In the genomic region with DNA sequence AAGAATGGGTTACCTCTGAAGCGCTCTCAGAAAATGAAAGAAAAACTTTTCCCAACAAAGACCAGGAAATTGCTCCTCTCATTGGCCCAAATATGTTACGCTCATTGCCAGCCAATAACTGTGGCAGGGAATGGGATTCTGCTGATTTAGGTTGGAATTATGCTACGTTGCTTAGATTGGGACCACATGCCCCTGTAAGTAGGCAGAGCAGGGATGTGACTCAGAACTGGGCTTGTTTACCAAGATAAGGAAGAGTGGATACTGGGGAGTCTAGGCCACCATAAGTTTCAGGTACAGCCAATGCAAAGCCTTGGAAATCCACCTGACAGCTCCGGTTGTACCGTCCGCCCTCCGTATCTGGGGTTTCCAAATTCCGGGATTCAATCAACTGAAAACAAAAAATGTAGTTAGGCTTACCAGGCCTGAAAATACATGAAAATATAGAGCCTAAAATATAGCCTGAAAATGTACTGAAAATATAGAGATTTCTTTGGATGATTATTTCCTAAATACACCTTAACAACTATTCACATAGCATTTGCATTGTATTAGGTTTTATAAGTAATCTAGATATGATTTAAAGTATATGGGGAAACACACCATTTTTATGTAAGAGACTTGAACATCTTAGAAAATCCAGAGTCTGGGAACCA, we compare ENCODE assay signal across 9 cellular contexts. TPM values are rescaled to one million over a fixed set of nuclear protein-coding genes. Genes with fewer than 3 reads are reported as not detected.
DNase-seq lines count a peak whose midpoint lies in the region; TF ChIP-seq lines count a peak whose summit lies in the region.
"Had no signal": no experiment of that assay in that cellular context is flagged by ENCODE, and none has a peak within 500 bp of the region (broad histone marks: within the 10 kb centered on the region; RNA-seq: fewer than 3 reads in every experiment).

No MANE protein-coding gene starts in this region.

- intact Hi-C loops in dendritic cell treated with granulocyte-macrophage colony-stimulating factor and Interleukin-4, amounts not matched to agents 40 ng/mL and 50 ng/mL, for 4 days (cut with micrococcal nuclease), result loop anchor here (5.0 kb wide), 1 partner anchor 95 kb away; no protein-coding TSS in a partner anchor

- H3K9me3 ChIP-seq in BE2C (no peaks in the 10 kb centered on the region), MG63 (no peaks in the 10 kb centered on the region)

- H3K27ac ChIP-seq in caudate nucleus (ENCODE audit: low read depth, low read length), result no peak overlapping the region

- peak overlapping the region; percentile 86 for H3K4me3 ChIP-seq in BE2C (ENCODE audit: low read depth, low read length)
- peak overlapping the region; percentile 98 for H3K4me3 ChIP-seq in MG63

- no peak for TF ChIP-seq CTCF in BE2C (IDR thresholded peaks at IDR 0.05; ENCODE audit: low read depth, low read length)
- TF ChIP-seq CTCF in nephron (IDR thresholded peaks at IDR 0.05; ENCODE audit: unreplicated experiment in 3 of 3), result no peak

- DNase-seq in BE2C (no peak), MG63 (no peak), AG08395 (ENCODE audit: low spot score) (no peak), caudate nucleus (lab: John Stamatoyannopoulos, UW) (no peak), NCI-H748 (lab: John Stamatoyannopoulos, UW; ENCODE audit: unreplicated experiment) (no peak), NCI-H82 (lab: John Stamatoyannopoulos, UW) (no peak)
- DNase-seq: activated effector memory CD4-positive, alpha-beta T cell treated with anti-CD3 and anti-CD28 coated beads, Interleukin-2, amount 50 U/mL, for 16 hours had no signal

- H3K9me3 Mint-ChIP-seq in dendritic cell treated with granulocyte-macrophage colony-stimulating factor and Interleukin-4, amounts not matched to agents 40 ng/mL and 50 ng/mL, for 4 days, result no peaks in the 10 kb centered on the region
- H3K9me3 Mint-ChIP-seq in nephron, result peaks cover 13% of the 10 kb centered on the region

- no peak overlapping the region for H3K4me3 Mint-ChIP-seq in dendritic cell treated with granulocyte-macrophage colony-stimulating factor and Interleukin-4, amounts not matched to agents 40 ng/mL and 50 ng/mL, for 4 days
- peak overlapping the region; percentile 84 to 89 (median 88) for H3K4me3 Mint-ChIP-seq in nephron

- H3K27me3 ChIP-seq in BE2C, result no peaks in the 10 kb centered on the region
- H3K27me3 ChIP-seq in MG63, result no peaks in the 10 kb centered on the region

- H3K4me1 Mint-ChIP-seq in dendritic cell treated with granulocyte-macrophage colony-stimulating factor and Interleukin-4, amounts not matched to agents 40 ng/mL and 50 ng/mL, for 4 days (ENCODE audit: low read depth), result peaks cover 31% of the 10 kb centered on the region
- peaks cover 35% of the 10 kb centered on the region for H3K4me1 Mint-ChIP-seq in nephron

- peaks cover 20% of the 10 kb centered on the region for H3K36me3 Mint-ChIP-seq in dendritic cell treated with granulocyte-macrophage colony-stimulating factor and Interleukin-4, amounts not matched to agents 40 ng/mL and 50 ng/mL, for 4 days (ENCODE audit: low read depth)
- H3K36me3 Mint-ChIP-seq in nephron (ENCODE audit: low read depth), result peaks cover 58% of the 10 kb centered on the region

- H3K36me3 ChIP-seq in BE2C (peaks cover 26% of the 10 kb centered on the region), MG63 (peaks cover 21% of the 10 kb centered on the region)

- H3K27ac Mint-ChIP-seq in dendritic cell treated with granulocyte-macrophage colony-stimulating factor and Interleukin-4, amounts not matched to agents 40 ng/mL and 50 ng/mL, for 4 days, result peak overlapping the region; percentile 93
- H3K27ac Mint-ChIP-seq in nephron, result peak overlapping the region; percentile 73 to 97 (median 85)

- no peaks in the 10 kb centered on the region for H3K4me1 ChIP-seq in BE2C

- no peaks in the 10 kb centered on the region for H3K27me3 Mint-ChIP-seq in dendritic cell treated with granulocyte-macrophage colony-stimulating factor and Interleukin-4, amounts not matched to agents 40 ng/mL and 50 ng/mL, for 4 days
- H3K27me3 Mint-ChIP-seq in nephron (ENCODE audit: low read depth), result no peaks in the 10 kb centered on the region

RNA-seq across cellular contexts. Expression of a gene that starts 1.5 kb away (rescaled TPM):
- polyA plus RNA-seq in BE2C (2012; ENCODE audit: insufficient read depth, insufficient read length, low read depth), result 145 TPM
- 48.8 and 63.6 TPM in 2 replicates for total RNA-seq in MG63 (2014; rRNA removed; shearing (Covaris generic); ENCODE audit: low replicate concordance)
